ENCODE assay signal across 8 cellular contexts in the genomic region with DNA sequence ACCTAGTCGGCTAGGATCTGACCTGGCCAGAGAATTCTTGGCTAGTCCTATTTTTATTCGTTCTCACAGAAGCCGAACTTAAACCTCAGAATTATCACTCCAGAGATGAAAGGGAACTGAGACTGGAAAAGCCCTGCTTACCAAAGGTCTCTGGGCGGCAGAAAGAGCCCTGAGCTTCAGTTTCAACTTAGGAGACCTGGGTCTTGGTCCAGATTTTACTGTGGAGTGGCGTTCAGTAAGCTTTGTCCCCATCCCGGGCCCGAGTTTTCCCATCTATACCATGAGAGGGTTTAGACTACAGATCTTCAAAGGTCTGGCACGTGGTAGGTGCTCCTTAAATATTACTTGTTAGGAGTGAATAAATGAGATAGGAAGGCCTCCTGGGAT. TPM values are rescaled to one million over a fixed set of nuclear protein-coding genes. Genes with fewer than 3 reads are reported as not detected.
DNase-seq lines count a peak whose midpoint lies in the region; TF ChIP-seq lines count a peak whose summit lies in the region.

No MANE protein-coding gene starts in this region.

- no peak for TF ChIP-seq RAD21 in liver (IDR thresholded peaks at IDR 0.05)

- H3K36me3 Mint-ChIP-seq in type B pancreatic cell, result peaks cover 5% of the 10 kb centered on the region

- 3% methylated on average over 8 of the region's 8 CpGs for WGBS in liver

- intact Hi-C loops in ascending aorta (cut with DNase I), result loop anchor here (2.0 kb wide), 1 partner anchor 40 kb away; the partner anchor contains the start of genes SPCS2 and XRRA1

- DNase-seq in SIG-M5 treated with dmso at 0.1 percent for 504 hours (lab: John Stamatoyannopoulos, UW; ENCODE audit: unreplicated experiment) (peak; percentile 28), SIG-M5 (lab: John Stamatoyannopoulos, UW) (no peak), HT1080 (ENCODE audit: low read depth) (peak; percentile 8), ascending aorta (ENCODE audit: low spot score in 2 of 2) (no peak), type B pancreatic cell (ENCODE audit: extremely low spot score, unreplicated experiment) (no peak), NCI-H1436 treated with DMSO at 0.1 percent for 48 hours (lab: John Stamatoyannopoulos, UW) (no peak)
- DNase-seq in activated CD4-positive, CD25-positive, alpha-beta regulatory T cell treated with anti-CD3 and anti-CD28 coated beads, Interleukin-2, amount 50 U/mL, for 72 hours, result no peak

- no peaks in the 10 kb centered on the region for H3K9me3 Mint-ChIP-seq in type B pancreatic cell

- peak overlapping the region; percentile 89 for H3K9ac ChIP-seq in liver (ENCODE audit: low read depth in 1 of 2, low read length in 2 of 2)

- H3K27me3 Mint-ChIP-seq in type B pancreatic cell, result no peaks in the 10 kb centered on the region

- H3K4me3 ChIP-seq in ascending aorta (peak overlapping the region; percentile 63 to 85), liver (ENCODE audit: low read depth in 1 of 3, low read length in 3 of 3) (peak overlapping the region; percentile 45 to 92 (median 83))

- TF ChIP-seq CTCF in ascending aorta (IDR thresholded peaks at IDR 0.05) (no peak), liver (IDR thresholded peaks at IDR 0.05; ENCODE audit: low read depth, low read length, missing input control) (no peak), type B pancreatic cell (conservative IDR thresholded peaks at IDR 0.05) (no peak)

- H3K4me1 ChIP-seq in ascending aorta (peaks cover 0 to 3% of the 10 kb centered on the region in 2 donors), liver (ENCODE audit: control insufficient read depth in 4 of 4, insufficient read depth in 4 of 4, low read length in 3 of 4) (peaks cover 3 to 29% (median 20%) of the 10 kb centered on the region in 4 donors)

- H3K27ac Mint-ChIP-seq in type B pancreatic cell, result peak overlapping the region; percentile 77

- H3K36me3 ChIP-seq in ascending aorta (no peaks in the 10 kb centered on the region), liver (ENCODE audit: control insufficient read depth in 4 of 4, insufficient read depth in 3 of 4, low read depth in 1 of 4, low read length in 3 of 4) (peaks cover 0 to 4% (median under 1%) of the 10 kb centered on the region in 4 donors)

- peaks cover 6% of the 10 kb centered on the region for H3K4me1 Mint-ChIP-seq in type B pancreatic cell (ENCODE audit: unreplicated experiment)

- H3K4me3 Mint-ChIP-seq in type B pancreatic cell, result peak overlapping the region; percentile 94

- H3K9me3 ChIP-seq in ascending aorta, result no peaks in the 10 kb centered on the region
- no peaks in the 10 kb centered on the region for H3K9me3 ChIP-seq in liver (ENCODE audit: control insufficient read depth in 4 of 4, low read length in 3 of 4)

- H3K27me3 ChIP-seq in ascending aorta (no peaks in the 10 kb centered on the region), liver (ENCODE audit: control insufficient read depth in 4 of 4, insufficient read depth in 4 of 4, low read length in 3 of 4) (no peaks in the 10 kb centered on the region)

- peak overlapping the region; percentile 70 to 79 for H3K27ac ChIP-seq in ascending aorta
- H3K27ac ChIP-seq in liver (ENCODE audit: low read depth in 1 of 2, low read length in 2 of 2), result peak overlapping the region; percentile 72 to 86

TF ChIP-seq in liver, 16 proteins besides CTCF, POLR2A, EP300 and RAD21:
- TF ChIP-seq GABPA (IDR thresholded peaks at IDR 0.05 in 1 of 2, conservative IDR thresholded peaks at IDR 0.05 in 1 of 2), result no peak
- TF ChIP-seq JUND (IDR thresholded peaks at IDR 0.05), result no peak
- no peak for TF ChIP-seq NR2F2 (IDR thresholded peaks at IDR 0.05)
- TF ChIP-seq ATF3 (IDR thresholded peaks at IDR 0.05), result no peak
- no peak for TF ChIP-seq HNF4A (conservative IDR thresholded peaks at IDR 0.05)
- no peak for TF ChIP-seq SP1 (IDR thresholded peaks at IDR 0.05)
- TF ChIP-seq HNF4G (IDR thresholded peaks at IDR 0.05), result no peak
- TF ChIP-seq REST (IDR thresholded peaks at IDR 0.05), result no peak
- no peak for TF ChIP-seq FOXA1 (IDR thresholded peaks at IDR 0.05)
TF ChIP-seq in liver: peak in this region for 0.

RNA-seq across cellular contexts. Expression of gene NEU3, which starts 0.5 kb away (rescaled TPM):
- 16.6 and 24.4 TPM in 2 replicates for total RNA-seq in HT1080 (2014; rRNA removed; shearing (Covaris generic))
- 11.0 and 13.0 TPM in 2 replicates for polyA plus RNA-seq in HT1080 (2015; cell fraction: cytosol; rRNA removed)
- 31.0 and 32.5 TPM in 2 replicates for polyA plus RNA-seq in HT1080 (2015; cell fraction: nucleus; rRNA removed)
- total RNA-seq in ascending aorta, result 2.9 TPM
- total RNA-seq in liver, result 1 to 10 TPM; 8.0 to 9.5 TPM
- 1 to 10 TPM; 2.7 TPM for polyA plus RNA-seq in liver
- 5.5 and 10.8 TPM in 2 replicates for total RNA-seq in type B pancreatic cell (ENCODE audit: low replicate concordance)

RNA-seq across cellular contexts. Expression of gene SPCS2, which starts 40.2 kb away (rescaled TPM):
- total RNA-seq in HT1080 (2014; rRNA removed; shearing (Covaris generic)), result 33.5 and 137 TPM in 2 replicates
- polyA plus RNA-seq in HT1080 (2015; cell fraction: cytosol; rRNA removed), result 140 and 146 TPM in 2 replicates
- 84.7 and 186 TPM in 2 replicates for polyA plus RNA-seq in HT1080 (2015; cell fraction: nucleus; rRNA removed)
- 13.0 TPM for total RNA-seq in ascending aorta
- total RNA-seq in liver, result 10 to 100 TPM; 32.4 to 34.6 TPM
- polyA plus RNA-seq in liver, result 100 to 1,000 TPM in 1 of 2 donors, 10 to 100 TPM in 1; 84.6 to 186 TPM
- 161 and 190 TPM in 2 replicates for total RNA-seq in type B pancreatic cell (ENCODE audit: low replicate concordance)

RNA-seq across cellular contexts. Expression of gene XRRA1, which starts 40.4 kb away (rescaled TPM):
- total RNA-seq in HT1080 (2014; rRNA removed; shearing (Covaris generic)), result 7.4 and 7.9 TPM in 2 replicates
- polyA plus RNA-seq in HT1080 (2015; cell fraction: cytosol; rRNA removed), result 6.9 and 9.6 TPM in 2 replicates
- 8.9 and 11.4 TPM in 2 replicates for polyA plus RNA-seq in HT1080 (2015; cell fraction: nucleus; rRNA removed)
- total RNA-seq in ascending aorta (11.4 TPM), liver (10 to 100 TPM in 1 of 2 donors, 1 to 10 TPM in 1; 3.8 to 11.6 TPM), type B pancreatic cell (ENCODE audit: low replicate concordance) (5.1 and 8.8 TPM in 2 replicates)
- polyA plus RNA-seq in liver, result 1 to 10 TPM; 5.0 to 6.2 TPM

Comparison
In these comparisons a context has a peak if more than half of its experiments do, and no peak if none do; other contexts are left out.
1. DNase-seq: peak in SIG-M5 treated with dmso at 0.1 percent for 504 hours (single experiment) and HT1080 (single experiment); none in SIG-M5 (single experiment), ascending aorta (0 of 2), type B pancreatic cell (single experiment), NCI-H1436 treated with DMSO at 0.1 percent for 48 hours (single experiment) and activated CD4-positive, CD25-positive, alpha-beta regulatory T cell treated with anti-CD3 and anti-CD28 coated beads, Interleukin-2, amount 50 U/mL, for 72 hours (single experiment).